24 cellular contexts compared by ENCODE assay signal in the genomic region with DNA sequence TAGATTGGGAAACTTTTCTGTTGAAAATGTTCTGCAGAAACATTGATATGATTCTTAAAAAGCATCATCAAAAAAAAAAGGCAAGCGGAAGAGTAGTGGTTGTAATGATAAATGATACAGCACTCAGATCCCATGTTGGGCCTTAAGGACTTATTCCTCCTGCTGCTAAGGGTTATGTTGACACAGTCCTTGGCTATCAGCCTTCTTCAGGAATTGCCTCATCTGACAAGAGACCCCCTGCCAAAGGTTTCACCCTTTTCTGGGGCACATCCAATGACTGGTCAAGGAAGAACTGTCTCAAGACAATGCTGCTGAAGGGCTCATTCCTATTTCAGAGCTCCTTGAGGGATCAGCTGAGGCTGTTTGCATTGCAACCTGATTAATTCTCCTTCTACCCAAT. TPM values are rescaled to one million over a fixed set of nuclear protein-coding genes. Genes with fewer than 3 reads are reported as not detected.
DNase-seq lines count a peak whose midpoint lies in the region; ATAC-seq and TF ChIP-seq lines count a peak whose summit lies in the region.
"Had no signal": no experiment of that assay in that cellular context is flagged by ENCODE, and none has a peak within 500 bp of the region (broad histone marks: within the 10 kb centered on the region; RNA-seq: fewer than 3 reads in every experiment).

No MANE protein-coding gene starts in this region.

- no peaks in the 10 kb centered on the region for H3K36me3 ChIP-seq in psoas muscle (ENCODE audit: insufficient read depth in 1 of 2, low read depth in 1 of 2)
- no peaks in the 10 kb centered on the region for H3K36me3 ChIP-seq in thyroid gland
- H3K36me3 ChIP-seq: BE2C; BLaER1 treated with 17β-estradiol and CSF1 and Interleukin-3, amounts not matched to agents 10 nM and 100 nM had no signal

- peak; percentile 19 for ATAC-seq in left ventricle myocardium superior
- ATAC-seq in left cardiac atrium = no peak
- peak in 3 of 4 donors; percentile 28 to 55 (median 37) for ATAC-seq in psoas muscle
- peak; percentile 8 for ATAC-seq in stimulated activated effector memory CD8-positive, alpha-beta T cell treated with anti-CD3 and anti-CD28 coated beads, Interleukin-12 subunit alpha, Interleukin-12 subunit beta, amount 100 ng/mL, for 72 hours
- ATAC-seq: A549, GM12878 had no signal

- H3K9me3 ChIP-seq in psoas muscle = no peaks in the 10 kb centered on the region
- no peaks in the 10 kb centered on the region for H3K9me3 ChIP-seq in thyroid gland
- H3K9me3 ChIP-seq: A549; BE2C; BLaER1 treated with 17β-estradiol and CSF1 and Interleukin-3, amounts not matched to agents 10 nM and 100 nM had no signal

- H3K27ac ChIP-seq in psoas muscle = no peak overlapping the region
- H3K27ac ChIP-seq in thyroid gland = no peak overlapping the region
- H3K27ac ChIP-seq: A549; BLaER1 treated with 17β-estradiol and CSF1 and Interleukin-3, amounts not matched to agents 10 nM and 100 nM; GM23248 had no signal

- no peak overlapping the region for H3K27ac Mint-ChIP-seq in stimulated activated effector memory CD8-positive, alpha-beta T cell treated with anti-CD3 and anti-CD28 coated beads, Interleukin-12 subunit alpha, Interleukin-12 subunit beta, amount 100 ng/mL, for 72 hours
- no peak overlapping the region for H3K27ac Mint-ChIP-seq in progenitor cell of endocrine pancreas
- no peak overlapping the region for H3K27ac Mint-ChIP-seq in mesothelial cell of epicardium
- H3K27ac Mint-ChIP-seq: CD14-positive monocyte; CD4-positive, alpha-beta T cell; CD8-positive, alpha-beta memory T cell had no signal

- DNase-seq in left ventricle myocardium superior (no peak), left cardiac atrium (no peak), psoas muscle (peak in 1 of 2 donors; percentile 15), progenitor cell of endocrine pancreas (ENCODE audit: low spot score, unreplicated experiment) (no peak), mesothelial cell of epicardium (ENCODE audit: low spot score in 2 of 2, unreplicated experiment in 2 of 2) (no peak), thyroid gland (no peak)
- DNase-seq in stimulated activated effector memory CD8-positive, alpha-beta T cell treated with anti-CD3 and anti-CD28 coated beads, Interleukin-12 subunit alpha, Interleukin-12 subunit beta, amount 100 ng/mL, for 72 hours (ENCODE audit: low spot score in 2 of 2) = no peak
- DNase-seq: 8988T; ACHN; AML-193; BE2C; CD4-positive, alpha-beta T cell; CD8-positive, alpha-beta memory T cell; DMS 273 treated with DMSO at 0.1 percent for 48 hours; DMS79; EL; GDM1; GM23248; H7; HCEC 1CT had no signal

- no peaks in the 10 kb centered on the region for H3K36me3 Mint-ChIP-seq in stimulated activated effector memory CD8-positive, alpha-beta T cell treated with anti-CD3 and anti-CD28 coated beads, Interleukin-12 subunit alpha, Interleukin-12 subunit beta, amount 100 ng/mL, for 72 hours
- H3K36me3 Mint-ChIP-seq in progenitor cell of endocrine pancreas (ENCODE audit: insufficient read depth) = no peaks in the 10 kb centered on the region
- no peaks in the 10 kb centered on the region for H3K36me3 Mint-ChIP-seq in mesothelial cell of epicardium
- H3K36me3 Mint-ChIP-seq: CD14-positive monocyte; CD8-positive, alpha-beta memory T cell had no signal

- H3K4me3 Mint-ChIP-seq in stimulated activated effector memory CD8-positive, alpha-beta T cell treated with anti-CD3 and anti-CD28 coated beads, Interleukin-12 subunit alpha, Interleukin-12 subunit beta, amount 100 ng/mL, for 72 hours = no peak overlapping the region
- H3K4me3 Mint-ChIP-seq in progenitor cell of endocrine pancreas (ENCODE audit: low read depth) (no peak overlapping the region), mesothelial cell of epicardium (no peak overlapping the region)
- H3K4me3 Mint-ChIP-seq: CD14-positive monocyte; CD4-positive, alpha-beta T cell; CD8-positive, alpha-beta memory T cell had no signal

- intact Hi-C loops in left ventricle myocardium superior (cut with micrococcal nuclease) (no loop called here), left cardiac atrium (cut with DNase I) (no loop called here), psoas muscle (cut with DNase I) (no loop called here), thyroid gland (cut with DNase I) (no loop called here)

- TF ChIP-seq CTCF in psoas muscle (IDR thresholded peaks at IDR 0.05) (no peak), progenitor cell of endocrine pancreas (IDR thresholded peaks at IDR 0.05; ENCODE audit: unreplicated experiment) (no peak), mesothelial cell of epicardium (IDR thresholded peaks at IDR 0.05; ENCODE audit: unreplicated experiment) (no peak), thyroid gland (IDR thresholded peaks at IDR 0.05) (no peak)

- no peaks in the 10 kb centered on the region for H3K9me3 Mint-ChIP-seq in stimulated activated effector memory CD8-positive, alpha-beta T cell treated with anti-CD3 and anti-CD28 coated beads, Interleukin-12 subunit alpha, Interleukin-12 subunit beta, amount 100 ng/mL, for 72 hours
- H3K9me3 Mint-ChIP-seq in progenitor cell of endocrine pancreas (ENCODE audit: low read depth) (no peaks in the 10 kb centered on the region), mesothelial cell of epicardium (peaks cover 31% of the 10 kb centered on the region)
- H3K9me3 Mint-ChIP-seq: CD4-positive, alpha-beta T cell had no signal

- H3K4me1 ChIP-seq in psoas muscle (no peaks in the 10 kb centered on the region), thyroid gland (peaks cover 19 to 21% of the 10 kb centered on the region in 2 donors)
- H3K4me1 ChIP-seq: A549; BE2C; BLaER1 treated with 17β-estradiol and CSF1 and Interleukin-3, amounts not matched to agents 10 nM and 100 nM had no signal

- no peak for TF ChIP-seq POLR2A in thyroid gland (IDR thresholded peaks at IDR 0.05)

- H3K27me3 Mint-ChIP-seq in progenitor cell of endocrine pancreas (no peaks in the 10 kb centered on the region), mesothelial cell of epicardium (ENCODE audit: low read depth) (peaks cover 2% of the 10 kb centered on the region)

- no peaks in the 10 kb centered on the region for H3K4me1 Mint-ChIP-seq in stimulated activated effector memory CD8-positive, alpha-beta T cell treated with anti-CD3 and anti-CD28 coated beads, Interleukin-12 subunit alpha, Interleukin-12 subunit beta, amount 100 ng/mL, for 72 hours
- no peaks in the 10 kb centered on the region for H3K4me1 Mint-ChIP-seq in progenitor cell of endocrine pancreas (ENCODE audit: low read depth)
- H3K4me1 Mint-ChIP-seq in mesothelial cell of epicardium = peaks cover 7% of the 10 kb centered on the region
- H3K4me1 Mint-ChIP-seq: CD14-positive monocyte; CD8-positive, alpha-beta memory T cell had no signal

- no peaks in the 10 kb centered on the region for H3K27me3 ChIP-seq in psoas muscle (ENCODE audit: insufficient read depth in 3 of 3, low read length in 2 of 3)
- H3K27me3 ChIP-seq in thyroid gland = no peaks in the 10 kb centered on the region
- H3K27me3 ChIP-seq: BE2C; BLaER1 treated with 17β-estradiol and CSF1 and Interleukin-3, amounts not matched to agents 10 nM and 100 nM had no signal

- H3K4me3 ChIP-seq in psoas muscle (no peak overlapping the region), thyroid gland (replicated peaks in 1 of 3) (no peak overlapping the region)
- H3K4me3 ChIP-seq: A549; BLaER1 treated with 17β-estradiol and CSF1 and Interleukin-3, amounts not matched to agents 10 nM and 100 nM; GM12878; GM23248 had no signal

- WGBS in psoas muscle, 3 donors = 94 to 100% (median 95%) methylated on average over 1 of the region's 1 CpG
- 92 to 94% methylated on average over 1 of the region's 1 CpG for WGBS in thyroid gland, 2 donors

RNA-seq across cellular contexts. Expression of a gene that starts 44.3 kb away (rescaled TPM):
- total RNA-seq in left ventricle myocardium superior (8.9 TPM), left cardiac atrium (10 to 100 TPM; 12.3 to 19.6 TPM), psoas muscle (10 to 100 TPM in 1 of 4 donors, 1 to 10 TPM in 2, under 1 TPM in 1; 0.91 to 11.9 (median 2.9) TPM), progenitor cell of endocrine pancreas (0.27 and 0.60 TPM in 2 replicates), mesothelial cell of epicardium (0.49 to 0.58 TPM (median 0.52 TPM) in 3 replicates), thyroid gland (10 to 100 TPM; 15.8 to 19.6 (median 18.4) TPM)
- 1 to 10 TPM; 2.1 to 2.3 (median 2.2) TPM for polyA plus RNA-seq in psoas muscle
- total RNA-seq: CD8-positive, alpha-beta memory T cell; GM12878; GM23248 had no signal

Comparison
In these comparisons a context has a peak if more than half of its experiments do, and no peak if none do; other contexts are left out.
1. ATAC-seq: peak in left ventricle myocardium superior (single experiment), psoas muscle (3 of 4) and stimulated activated effector memory CD8-positive, alpha-beta T cell treated with anti-CD3 and anti-CD28 coated beads, Interleukin-12 subunit alpha, Interleukin-12 subunit beta, amount 100 ng/mL, for 72 hours (single experiment); none in left cardiac atrium (0 of 2).